ENCODE assay signal across 21 cellular contexts in the genomic region with DNA sequence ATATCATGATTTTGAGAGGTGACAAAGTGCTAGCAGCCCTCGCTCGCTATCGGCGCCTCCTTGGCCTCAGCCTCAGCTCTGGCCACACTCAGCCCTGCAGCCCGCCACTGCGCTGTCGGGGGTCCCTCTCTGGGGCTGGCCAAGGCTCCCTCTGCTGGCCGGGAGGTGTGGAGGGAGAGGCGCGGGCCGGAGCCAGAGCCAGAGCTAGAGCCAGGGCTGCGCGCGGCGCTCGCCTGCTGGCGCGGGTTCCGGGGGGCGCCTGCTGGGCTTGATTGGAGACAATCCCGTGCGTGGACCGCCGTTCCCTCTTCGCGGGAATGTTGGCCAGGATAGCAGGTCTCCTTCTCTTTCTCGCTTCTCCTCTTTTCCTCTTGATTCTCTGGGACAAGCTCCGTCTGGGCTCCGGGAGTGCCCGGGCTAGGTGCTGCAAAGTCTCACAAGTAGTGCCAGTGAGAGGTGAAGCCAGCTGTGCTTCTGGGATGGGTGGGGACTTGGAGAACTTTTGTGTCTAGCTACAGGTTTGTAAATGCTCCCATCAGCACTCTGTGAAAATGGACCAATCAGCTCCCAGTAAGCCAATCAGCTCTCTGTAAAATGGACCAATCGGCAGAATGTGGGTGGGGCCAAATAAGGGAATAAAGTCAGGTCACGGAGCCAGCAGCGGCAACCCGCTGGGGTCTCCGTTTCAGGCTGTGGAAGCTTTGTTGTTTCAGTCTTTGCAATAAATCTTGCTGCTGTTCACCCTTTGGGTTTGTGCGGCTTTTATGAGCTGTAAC. TPM values are rescaled to one million over a fixed set of nuclear protein-coding genes. Genes with fewer than 3 reads are reported as not detected.
DNase-seq lines count a peak whose midpoint lies in the region; ATAC-seq and TF ChIP-seq lines count a peak whose summit lies in the region.
"Had no signal": no experiment of that assay in that cellular context is flagged by ENCODE, and none has a peak within 500 bp of the region (broad histone marks: within the 10 kb centered on the region; RNA-seq: fewer than 3 reads in every experiment).

No MANE protein-coding gene starts in this region.

- H3K27me3 Mint-ChIP-seq in stimulated activated memory B cell treated with anti-CD40 and anti-IgM and Interleukin-4, amounts not matched to agents 10 μg/mL and 1 μg/mL and 100 μg/mL, for 72 hours = no peaks in the 10 kb centered on the region
- H3K27me3 Mint-ChIP-seq: activated CD4-positive, alpha-beta memory T cell treated with anti-CD3 and anti-CD28 coated beads for 36 hours; activated naive CD8-positive, alpha-beta T cell treated with anti-CD3 and anti-CD28 coated beads, Interleukin-2, amount 50 U/mL, for 24 hours had no signal

- peaks cover 17% of the 10 kb centered on the region for H3K9me3 ChIP-seq in left ventricle myocardium inferior (replicated peaks)
- H3K9me3 ChIP-seq in WERI-Rb-1 (ENCODE audit: severe bottlenecking) = peaks cover 9% of the 10 kb centered on the region
- H3K9me3 ChIP-seq in iPS-20b (ENCODE audit: insufficient read depth, low read depth, low read length) = peaks cover 14% of the 10 kb centered on the region

- H3K4me3 ChIP-seq in left ventricle myocardium inferior = no peak overlapping the region
- H3K4me3 ChIP-seq in WERI-Rb-1 (ENCODE audit: low read depth, low read length) = no peak overlapping the region
- H3K4me3 ChIP-seq in iPS-20b (ENCODE audit: low read length) = peak overlapping the region; percentile 48; the same call in 1 of the 2 replicates
- H3K4me3 ChIP-seq: cardiac muscle cell, GM12878, lung had no signal

- H3K27ac Mint-ChIP-seq in stimulated activated memory B cell treated with anti-CD40 and anti-IgM and Interleukin-4, amounts not matched to agents 10 μg/mL and 1 μg/mL and 100 μg/mL, for 72 hours = no peak overlapping the region
- H3K27ac Mint-ChIP-seq: activated CD4-positive, alpha-beta memory T cell treated with anti-CD3 and anti-CD28 coated beads for 36 hours; activated naive CD8-positive, alpha-beta T cell treated with anti-CD3 and anti-CD28 coated beads, Interleukin-2, amount 50 U/mL, for 24 hours; natural killer cell had no signal

- no peaks in the 10 kb centered on the region for H3K4me1 Mint-ChIP-seq in stimulated activated memory B cell treated with anti-CD40 and anti-IgM and Interleukin-4, amounts not matched to agents 10 μg/mL and 1 μg/mL and 100 μg/mL, for 72 hours
- H3K4me1 Mint-ChIP-seq: natural killer cell had no signal

- no peaks in the 10 kb centered on the region for H3K9me3 Mint-ChIP-seq in stimulated activated memory B cell treated with anti-CD40 and anti-IgM and Interleukin-4, amounts not matched to agents 10 μg/mL and 1 μg/mL and 100 μg/mL, for 72 hours

- no peak for DNase-seq in left ventricle myocardium inferior
- no peak for DNase-seq in left ventricle myocardium superior
- DNase-seq in WERI-Rb-1 = no peak
- DNase-seq in amygdala (lab: John Stamatoyannopoulos, UW) = no peak
- DNase-seq: activated CD4-positive, alpha-beta memory T cell treated with anti-CD3 and anti-CD28 coated beads for 36 hours; activated naive CD8-positive, alpha-beta T cell treated with anti-CD3 and anti-CD28 coated beads, Interleukin-2, amount 50 U/mL, for 24 hours; activated T-cell treated with anti-CD3 and anti-CD28 coated beads, Interleukin-2, amount 50 U/mL, for 48 hours; natural killer cell; NCI-H1105; NCI-H2107; NCI-H748 treated with DMSO at 0.1 percent for 48 hours; RPMI8226; stimulated activated naive CD4-positive, alpha-beta T cell; SW 1271 had no signal

- H3K36me3 ChIP-seq in left ventricle myocardium inferior = peaks cover 3% of the 10 kb centered on the region
- no peaks in the 10 kb centered on the region for H3K36me3 ChIP-seq in WERI-Rb-1
- H3K36me3 ChIP-seq in iPS-20b (ENCODE audit: insufficient read depth, low read depth, low read length) = no peaks in the 10 kb centered on the region
- H3K36me3 ChIP-seq: cardiac muscle cell had no signal

- peak; percentile 16 for TF ChIP-seq CTCF in left ventricle myocardium inferior (IDR thresholded peaks at IDR 0.05; ENCODE audit: borderline replicate concordance)
- TF ChIP-seq CTCF in WERI-Rb-1 (IDR thresholded peaks at IDR 0.05; ENCODE audit: low read depth, low read length) = peak; percentile 27; the same call in 1 of the 2 replicates

- H3K4me1 ChIP-seq in left ventricle myocardium inferior (no peaks in the 10 kb centered on the region), iPS-20b (ENCODE audit: insufficient read depth, low read length) (peaks cover 15% of the 10 kb centered on the region)

- no peak overlapping the region for H3K9ac ChIP-seq in iPS-20b (ENCODE audit: low read depth, low read length)

- no peak overlapping the region for H3K27ac ChIP-seq in left ventricle myocardium inferior (replicated peaks)
- no peak overlapping the region for H3K27ac ChIP-seq in WERI-Rb-1
- H3K27ac ChIP-seq in iPS-20b (ENCODE audit: low read length) = no peak overlapping the region
- H3K27ac ChIP-seq in temporal lobe (ENCODE audit: low read depth, low read length) = peak overlapping the region; percentile 90
- H3K27ac ChIP-seq: cardiac muscle cell had no signal

- intact Hi-C loops in left ventricle myocardium inferior (cut with micrococcal nuclease) (no loop called here), left ventricle myocardium superior (cut with micrococcal nuclease) (no loop called here)

- no peaks in the 10 kb centered on the region for H3K36me3 Mint-ChIP-seq in stimulated activated memory B cell treated with anti-CD40 and anti-IgM and Interleukin-4, amounts not matched to agents 10 μg/mL and 1 μg/mL and 100 μg/mL, for 72 hours
- H3K36me3 Mint-ChIP-seq: activated CD4-positive, alpha-beta memory T cell treated with anti-CD3 and anti-CD28 coated beads for 36 hours; natural killer cell had no signal

- ATAC-seq in left ventricle myocardium superior = no peak
- no peak for ATAC-seq in HG03097 (IDR thresholded peaks at IDR 0.05; ENCODE audit: low FRiP score, unreplicated experiment)
- no peak for ATAC-seq in stimulated activated memory B cell treated with anti-CD40 and anti-IgM and Interleukin-4, amounts not matched to agents 10 μg/mL and 1 μg/mL and 100 μg/mL, for 72 hours
- ATAC-seq: activated naive CD8-positive, alpha-beta T cell treated with anti-CD3 and anti-CD28 coated beads, Interleukin-2, amount 50 U/mL, for 24 hours; GM12878; natural killer cell had no signal

- H3K27me3 ChIP-seq in left ventricle myocardium inferior (ENCODE audit: low read depth) = no peaks in the 10 kb centered on the region
- H3K27me3 ChIP-seq in WERI-Rb-1 (ENCODE audit: insufficient read depth, low read depth, severe bottlenecking) = no peaks in the 10 kb centered on the region
- H3K27me3 ChIP-seq in iPS-20b (ENCODE audit: insufficient read depth, low read length) = no peaks in the 10 kb centered on the region
- H3K27me3 ChIP-seq: cardiac muscle cell had no signal

- H3K4me3 Mint-ChIP-seq in stimulated activated memory B cell treated with anti-CD40 and anti-IgM and Interleukin-4, amounts not matched to agents 10 μg/mL and 1 μg/mL and 100 μg/mL, for 72 hours = no peak overlapping the region
- H3K4me3 Mint-ChIP-seq: activated CD4-positive, alpha-beta memory T cell treated with anti-CD3 and anti-CD28 coated beads for 36 hours; activated naive CD8-positive, alpha-beta T cell treated with anti-CD3 and anti-CD28 coated beads, Interleukin-2, amount 50 U/mL, for 24 hours; natural killer cell had no signal

RNA-seq across cellular contexts. Expression of gene ELMO1, which starts 43.4 kb away (rescaled TPM):
- total RNA-seq in left ventricle myocardium inferior (10.0 TPM), left ventricle myocardium superior (13.0 TPM), temporal lobe (59.3 TPM)
